Comparison of ENCODE assay signal across 8 cellular contexts in genomic region chr11:112321521-112322172, GRCh38.
A peak's percentile ranks its signal among the peaks of the same experiment; 100 is the strongest.
DNase-seq lines count a peak whose midpoint lies in the region; ATAC-seq and TF ChIP-seq lines count a peak whose summit lies in the region.

No MANE protein-coding gene starts in this region.

- peak; percentile 91 for DNase-seq in A172 (ENCODE audit: low spot score)
- DNase-seq in HCT116 (ENCODE audit: low read depth, low spot score): peak; percentile 57
- DNase-seq in NCI-H510A treated with DMSO at 0.1 percent for 48 hours (lab: John Stamatoyannopoulos, UW): peak; percentile 65
- DNase-seq in effector memory CD8-positive, alpha-beta T cell: no peak
- DNase-seq in omental fat pad (ENCODE audit: low spot score): no peak
- DNase-seq in GM13976 (ENCODE audit: low spot score): no peak
- no peak for DNase-seq in iPS-NIHi7 (ENCODE audit: extremely low spot score)

- no peaks in the 10 kb centered on the region for H3K27me3 Mint-ChIP-seq in effector memory CD8-positive, alpha-beta T cell

- intact Hi-C loops in HCT116 (cut with micrococcal nuclease): no loop called here

- H3K27ac ChIP-seq in HCT116 (ENCODE audit: low read depth, low read length): no peak overlapping the region

- no peaks in the 10 kb centered on the region for H3K9me3 Mint-ChIP-seq in effector memory CD8-positive, alpha-beta T cell

- H3K27ac Mint-ChIP-seq in effector memory CD8-positive, alpha-beta T cell: peak overlapping the region in 1 of 2 donors; percentile 66

- peak overlapping the region; percentile 31 for H3K4me2 ChIP-seq in HCT116 (ENCODE audit: low read length)

- no peak for TF ChIP-seq RAD21 in HCT116 (IDR thresholded peaks at IDR 0.05; ENCODE audit: low read depth)

- no peaks in the 10 kb centered on the region for H3K36me3 Mint-ChIP-seq in effector memory CD8-positive, alpha-beta T cell (ENCODE audit: insufficient read depth)

- no peak overlapping the region for H3K4me3 ChIP-seq in HCT116 (replicated peaks in 1 of 2; ENCODE audit: low read depth in 1 of 2, low read length in 2 of 2)

- RAD21 ChIA-PET in HCT116 (lab: Charles Lee; ENCODE audit: low non-redundant PET in 1 of 2, low total read pairs in 2 of 2, uncharacterized antibody in 2 of 2, unreplicated experiment in 2 of 2): no interaction called here

- H3K4me1 ChIP-seq in HCT116 (ENCODE audit: control insufficient read depth in 1 of 2, insufficient read depth in 2 of 2, low read length in 2 of 2): peaks cover 25 to 37% of the 10 kb centered on the region in 2 experiments

- no peaks in the 10 kb centered on the region for H3K79me2 ChIP-seq in HCT116 (ENCODE audit: insufficient read depth, low read length)

- no peaks in the 10 kb centered on the region for H3K27me3 ChIP-seq in HCT116 (ENCODE audit: insufficient read depth, low read length)

- no TSS peak for BruUV-seq in HCT116 (replicated peaks; lab: Mats Ljungman, UMichigan)

- H3K36me3 ChIP-seq in HCT116 (ENCODE audit: control insufficient read depth in 1 of 2, insufficient read depth in 2 of 2, low read length in 2 of 2): no peaks in the 10 kb centered on the region

- H2AFZ ChIP-seq in HCT116 (ENCODE audit: low read depth, low read length, poor library complexity, severe bottlenecking): no peak overlapping the region

- POLR2A ChIA-PET in HCT116 (lab: Charles Lee): no interaction called here

- ATAC-seq in HCT116 (peak; percentile 83), omental fat pad (ENCODE audit: low FRiP score) (peak; percentile 87), GM18907 (IDR thresholded peaks at IDR 0.05; ENCODE audit: unreplicated experiment) (no peak)
- peak; percentile 69 for ATAC-seq in effector memory CD8-positive, alpha-beta T cell (replicated peaks)

- H3K9me3 ChIP-seq in HCT116 (ENCODE audit: control insufficient read depth in 1 of 2, insufficient read depth in 1 of 2, low read depth in 1 of 2, low read length in 2 of 2): no peaks in the 10 kb centered on the region

- no peak for TF ChIP-seq POLR2A in HCT116 (IDR thresholded peaks at IDR 0.05; ENCODE audit: borderline replicate concordance, extremely low read depth, insufficient read depth, insufficient read length)

- peaks cover 0 to 8% of the 10 kb centered on the region in 2 donors for H3K4me1 Mint-ChIP-seq in effector memory CD8-positive, alpha-beta T cell (ENCODE audit: low read depth in 2 of 2)

- CTCF ChIA-PET in HCT116 (lab: Charles Lee): no interaction called here

- H3K4me3 Mint-ChIP-seq in effector memory CD8-positive, alpha-beta T cell: no peak overlapping the region

- in situ Hi-C loops in GM13976 (cut with MboI; ENCODE audit: low sequenced_read_pairs, unreplicated experiment): no loop called here

- no peaks in the 10 kb centered on the region for H3K9me2 ChIP-seq in HCT116 (ENCODE audit: insufficient read depth)

- no peak overlapping the region for H3K9ac ChIP-seq in HCT116 (ENCODE audit: low read length)

- TF ChIP-seq CTCF in HCT116 (IDR thresholded peaks at IDR 0.05 in 2 of 3, conservative IDR thresholded peaks at IDR 0.05 in 1 of 3; ENCODE audit: borderline replicate concordance in 1 of 3, insufficient read depth in 1 of 3, low read depth in 2 of 3, low read length in 2 of 3) (no peak), omental fat pad (IDR thresholded peaks at IDR 0.05) (no peak), GM13976 (IDR thresholded peaks at IDR 0.05; ENCODE audit: borderline replicate concordance, control extremely low read depth, extremely low read depth, insufficient read depth, missing control alignments) (no peak)

- no peaks in the 10 kb centered on the region for H4K20me1 ChIP-seq in HCT116 (ENCODE audit: insufficient read depth)

TF ChIP-seq in HCT116, 20 proteins besides CTCF, POLR2A, EP300 and RAD21:
- TF ChIP-seq SRF (IDR thresholded peaks at IDR 0.05; ENCODE audit: low read depth) (no peak), MAX (IDR thresholded peaks at IDR 0.05) (peak; percentile 64), ZBTB33 (IDR thresholded peaks at IDR 0.05; ENCODE audit: extremely low read depth, insufficient replicate concordance, low read length) (peak; percentile 19), EZH2phosphoT487 (IDR thresholded peaks at IDR 0.05; ENCODE audit: borderline replicate concordance) (no peak), YY1 (IDR thresholded peaks at IDR 0.05; ENCODE audit: extremely low read depth, insufficient replicate concordance, low read depth, low read length) (peak; percentile 60), SIN3A (IDR thresholded peaks at IDR 0.05; ENCODE audit: low read depth) (peak; percentile 78), CBX3 (IDR thresholded peaks at IDR 0.05; ENCODE audit: low read depth) (0 out of 2 replicates have a peak, but pooled peaks have one; percentile 58), TCF7L2 (IDR thresholded peaks at IDR 0.05; ENCODE audit: borderline replicate concordance, extremely low read depth, insufficient read depth, insufficient read length) (peak; percentile 81), POLR2AphosphoS5 (IDR thresholded peaks at IDR 0.05; ENCODE audit: low read depth, low read length) (peak; percentile 57), FOSL1 (IDR thresholded peaks at IDR 0.05; ENCODE audit: low read depth) (0 out of 2 replicates have a peak, but pooled peaks have one; percentile 21), JUND (IDR thresholded peaks at IDR 0.05) (peak; percentile 63), SP1 (IDR thresholded peaks at IDR 0.05; ENCODE audit: low read depth) (peak; percentile 70), CEBPB (IDR thresholded peaks at IDR 0.05; ENCODE audit: low read depth) (peak; percentile 99), ZNF274 (IDR thresholded peaks at IDR 0.05; ENCODE audit: low read depth, low read length) (no peak), REST (IDR thresholded peaks at IDR 0.05; ENCODE audit: low read depth) (no peak)

Comparison
In these comparisons a context has a peak if more than half of its experiments do, and no peak if none do; other contexts are left out.
1. DNase-seq: peak in A172 (single experiment), HCT116 (single experiment) and NCI-H510A treated with DMSO at 0.1 percent for 48 hours (single experiment); none in effector memory CD8-positive, alpha-beta T cell (0 of 3), omental fat pad (single experiment), GM13976 (single experiment) and iPS-NIHi7 (single experiment).